Comparison of ENCODE assay signal across 16 cellular contexts in the genomic region with DNA sequence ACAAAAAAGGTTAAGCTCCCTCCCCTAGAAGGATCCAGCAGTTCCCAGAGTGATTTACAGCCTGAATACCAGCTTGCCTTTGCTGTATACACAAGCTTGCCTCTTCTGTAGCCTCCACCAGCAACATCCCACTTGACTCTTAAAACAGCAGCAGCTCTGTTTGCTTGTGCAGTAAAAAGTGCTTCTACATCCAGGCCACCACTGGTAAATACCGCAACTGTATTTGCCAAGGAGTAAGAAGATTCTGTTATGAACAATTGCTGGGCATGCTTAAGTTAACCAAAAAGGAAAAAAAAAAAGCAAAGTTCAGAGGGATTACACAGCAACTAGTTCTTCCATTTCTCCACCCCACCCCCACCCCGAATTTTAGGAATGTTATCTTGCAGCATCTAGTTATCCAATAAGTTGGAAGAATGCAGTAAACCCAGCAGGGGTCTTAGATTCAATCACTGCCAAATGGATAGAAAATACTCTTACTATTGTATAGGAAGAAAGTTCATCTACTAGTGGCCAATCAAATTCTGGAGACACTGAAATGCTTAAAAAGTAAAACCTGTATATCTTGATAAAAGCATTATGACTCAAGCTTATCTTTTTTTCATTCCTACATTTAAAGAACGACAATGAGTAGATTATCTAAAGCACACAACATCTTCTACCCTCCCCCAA. TPM values are rescaled to one million over a fixed set of nuclear protein-coding genes. Genes with fewer than 3 reads are reported as not detected.
DNase-seq lines count a peak whose midpoint lies in the region; ATAC-seq and TF ChIP-seq lines count a peak whose summit lies in the region.
"Had no signal": no experiment of that assay in that cellular context is flagged by ENCODE, and none has a peak within 500 bp of the region (broad histone marks: within the 10 kb centered on the region; RNA-seq: fewer than 3 reads in every experiment).

No MANE protein-coding gene starts in this region.

- H3K4me1 Mint-ChIP-seq in GM23338 = peaks cover 64% of the 10 kb centered on the region
- H3K4me1 Mint-ChIP-seq in neural crest cell = peaks cover 56% of the 10 kb centered on the region
- H3K4me1 Mint-ChIP-seq in CD4-positive, alpha-beta memory T cell = peaks cover 1 to 16% (median 6%) of the 10 kb centered on the region in 4 donors

- H3F3A ChIP-seq in GM23338 (replicated peaks; ENCODE audit: low read depth) (peaks cover 6% of the 10 kb centered on the region), GM23248 (ENCODE audit: insufficient read depth) (no peaks in the 10 kb centered on the region)

- H3K36me3 ChIP-seq in GM23338 (ENCODE audit: insufficient read depth) (no peaks in the 10 kb centered on the region), ectodermal cell (ENCODE audit: control insufficient read depth, insufficient read depth, low read length) (peaks cover 8% of the 10 kb centered on the region), GM23248 (ENCODE audit: low read depth) (no peaks in the 10 kb centered on the region)
- H3K36me3 ChIP-seq in CD4-positive, alpha-beta memory T cell (ENCODE audit: insufficient read depth, low read length) = no peaks in the 10 kb centered on the region
- H3K36me3 ChIP-seq: neutrophil had no signal

- TF ChIP-seq CTCF in GM23338 (conservative IDR thresholded peaks at IDR 0.05; ENCODE audit: low read depth in 2 of 2) (no peak), neural crest cell (conservative IDR thresholded peaks at IDR 0.05) (no peak)

- no peak overlapping the region for H2AFZ ChIP-seq in GM23338
- no peak overlapping the region for H2AFZ ChIP-seq in GM23248

- H3K36me3 Mint-ChIP-seq in GM23338 (ENCODE audit: low read depth) (peaks cover 49% of the 10 kb centered on the region), neural crest cell (ENCODE audit: low read depth) (peaks cover 5% of the 10 kb centered on the region)
- H3K36me3 Mint-ChIP-seq in CD4-positive, alpha-beta memory T cell = no peaks in the 10 kb centered on the region

- no peaks in the 10 kb centered on the region for H3K9me2 ChIP-seq in GM23338 (ENCODE audit: insufficient read depth)
- no peaks in the 10 kb centered on the region for H3K9me2 ChIP-seq in GM23248 (ENCODE audit: insufficient read depth)

- H3K4me1 ChIP-seq in GM23338 (ENCODE audit: insufficient read depth) = peaks cover 42% of the 10 kb centered on the region
- peaks cover 26% of the 10 kb centered on the region for H3K4me1 ChIP-seq in ectodermal cell (ENCODE audit: control insufficient read depth, insufficient read depth, low read length)
- H3K4me1 ChIP-seq in CD4-positive, alpha-beta memory T cell (ENCODE audit: insufficient read depth, low read length) = peaks cover 6% of the 10 kb centered on the region
- no peaks in the 10 kb centered on the region for H3K4me1 ChIP-seq in GM23248 (ENCODE audit: insufficient read depth)

- H3K9ac ChIP-seq in GM23248 = no peak overlapping the region

- H3K27me3 ChIP-seq in GM23338 (ENCODE audit: insufficient read depth) (no peaks in the 10 kb centered on the region), ectodermal cell (ENCODE audit: control insufficient read depth, insufficient read depth, low read length, poor library complexity, severe bottlenecking) (no peaks in the 10 kb centered on the region), GM23248 (replicated peaks; ENCODE audit: insufficient read depth) (peaks cover 36% of the 10 kb centered on the region)
- peaks cover 9% of the 10 kb centered on the region for H3K27me3 ChIP-seq in CD4-positive, alpha-beta memory T cell (ENCODE audit: insufficient read depth, low read length)

- intact Hi-C loops in CD4-positive, alpha-beta memory T cell (cut with micrococcal nuclease) = no loop called here

- no peaks in the 10 kb centered on the region for H3K9me3 ChIP-seq in ectodermal cell (ENCODE audit: control insufficient read depth, low read length)
- H3K9me3 ChIP-seq in CD4-positive, alpha-beta memory T cell (ENCODE audit: control insufficient read depth in 1 of 2, low read length in 2 of 2) = no peaks in the 10 kb centered on the region
- H3K9me3 ChIP-seq in GM23248 (ENCODE audit: low read depth) = no peaks in the 10 kb centered on the region
- H3K9me3 ChIP-seq: neutrophil had no signal

- 13 to 25% methylated on average over 2 of the region's 3 CpGs for WGBS in ectodermal cell, 2 experiments
- whole genome bisulfite sequencing in GM23248 (ENCODE audit: low coverage in 1 of 2, low lambda C conversion rate in 2 of 2, missing lambda C conversion rate in 2 of 2), 2 experiments = 52 to 58% methylated on average over 3 of the region's 3 CpGs

- peak; percentile 85 for DNase-seq in GM23338 (ENCODE audit: low spot score)
- peak; percentile 32 for DNase-seq in NCI-H510A (lab: John Stamatoyannopoulos, UW)
- DNase-seq in neural crest cell (ENCODE audit: low read depth, low spot score) = no peak
- DNase-seq in CD4-positive, alpha-beta memory T cell = no peak
- DNase-seq in 8988T = no peak
- no peak for DNase-seq in GM23248
- no peak for DNase-seq in NCI-H1048 (lab: John Stamatoyannopoulos, UW)
- DNase-seq: activated CD4-positive, alpha-beta T cell treated with anti-CD3 and anti-CD28 coated beads for 48 hours; anterior cingulate cortex; effector CD8-positive, alpha-beta T cell; KG1; NCI-H2029 treated with DMSO at 0.1 percent for 48 hours; T-helper 1 cell had no signal

- peak overlapping the region; percentile 97 for H3K27ac ChIP-seq in GM23338 (ENCODE audit: low read depth)
- peak overlapping the region; percentile 75 for H3K27ac ChIP-seq in ectodermal cell (ENCODE audit: insufficient read depth, low read depth, low read length, poor library complexity, severe bottlenecking)
- H3K27ac ChIP-seq in CD4-positive, alpha-beta memory T cell (ENCODE audit: low read depth, low read length) = no peak overlapping the region
- no peak overlapping the region for H3K27ac ChIP-seq in GM23248
- H3K27ac ChIP-seq: neutrophil had no signal

- CTCF ChIA-PET in CD4-positive, alpha-beta memory T cell (lab: Charles Lee; ENCODE audit: partially characterized antibody) = interaction anchor here (1.9 kb wide), 1 partner anchor 285 kb away, joined by 6 read pairs; no protein-coding TSS in a partner anchor

- H4K20me1 ChIP-seq in GM23338 (replicated peaks; ENCODE audit: insufficient read depth) (peaks cover 41% of the 10 kb centered on the region), GM23248 (ENCODE audit: insufficient read depth) (no peaks in the 10 kb centered on the region)

- no peak for ATAC-seq in GM23338
- ATAC-seq: left lobe of liver had no signal

- H3K79me2 ChIP-seq in GM23338 (replicated peaks; ENCODE audit: insufficient read depth) (peaks cover 93% of the 10 kb centered on the region), GM23248 (ENCODE audit: insufficient read depth) (no peaks in the 10 kb centered on the region)

- H3K9me3 Mint-ChIP-seq in GM23338 (no peaks in the 10 kb centered on the region), neural crest cell (no peaks in the 10 kb centered on the region)
- H3K9me3 Mint-ChIP-seq in CD4-positive, alpha-beta memory T cell = no peaks in the 10 kb centered on the region

- POLR2A ChIA-PET in CD4-positive, alpha-beta memory T cell (lab: Charles Lee; ENCODE audit: partially characterized antibody) = no interaction called here

- in situ Hi-C loops in GM23248 (cut with MboI) = loop anchor here (25.0 kb wide), 1 partner anchor 810 kb away; no protein-coding TSS in a partner anchor

- peaks cover 30% of the 10 kb centered on the region for H3K27me3 Mint-ChIP-seq in GM23338 (ENCODE audit: insufficient read depth, low read depth, poor library complexity)
- peaks cover 3% of the 10 kb centered on the region for H3K27me3 Mint-ChIP-seq in neural crest cell (ENCODE audit: low read depth)
- H3K27me3 Mint-ChIP-seq in CD4-positive, alpha-beta memory T cell = peaks cover 40 to 45% of the 10 kb centered on the region in 2 donors

- H3K4me2 ChIP-seq in GM23338 (peak overlapping the region; percentile 80), GM23248 (ENCODE audit: unreplicated experiment) (no peak overlapping the region)

- H3K4me3 ChIP-seq in GM23338 = peak overlapping the region; percentile 76
- H3K4me3 ChIP-seq in ectodermal cell (ENCODE audit: insufficient read depth, low read depth, low read length) = peak overlapping the region; percentile 87
- H3K4me3 ChIP-seq in CD4-positive, alpha-beta memory T cell (ENCODE audit: low read length in 2 of 2) = no peak overlapping the region
- H3K4me3 ChIP-seq in GM23248 = no peak overlapping the region

- H3K4me3 Mint-ChIP-seq in GM23338 (peak overlapping the region; percentile 97), neural crest cell (peak overlapping the region; percentile 87)
- H3K4me3 Mint-ChIP-seq in CD4-positive, alpha-beta memory T cell = no peak overlapping the region

- H3K27ac Mint-ChIP-seq in GM23338 (peak overlapping the region; percentile 86), neural crest cell (ENCODE audit: unreplicated experiment) (no peak overlapping the region)
- no peak overlapping the region for H3K27ac Mint-ChIP-seq in CD4-positive, alpha-beta memory T cell

TF ChIP-seq in GM23338, 12 proteins besides CTCF, POLR2A, EP300 and RAD21:
- TF ChIP-seq POLR2AphosphoS5 (IDR thresholded peaks at IDR 0.05; ENCODE audit: low read depth) (0 out of 2 replicates have a peak, but pooled peaks have one; percentile 13), ZNF114 (CRISPR knock-in tag; IDR thresholded peaks at IDR 0.05) (no peak)

RNA-seq across cellular contexts. Expression of a gene that starts 4.8 kb away (rescaled TPM):
- total RNA-seq in GM23338 (2014; rRNA removed; shearing (Covaris generic)) = 218 and 227 TPM in 2 replicates
- polyA plus RNA-seq in GM23338 (2016; fragmentation: Nextera tagmentation; extraction: Ambion mirVana) = 122 and 123 TPM in 2 replicates
- 187 TPM for polyA plus RNA-seq in ectodermal cell (2013, experiment 1 of 4)
- polyA plus RNA-seq in ectodermal cell (2013, experiment 2 of 4) = 226 TPM
- 140 TPM for polyA plus RNA-seq in ectodermal cell (2013, experiment 3 of 4)
- 140 TPM for polyA plus RNA-seq in ectodermal cell (2013, experiment 4 of 4)
- total RNA-seq in neural crest cell = 90.7 and 91.1 TPM in 2 replicates
- total RNA-seq in CD4-positive, alpha-beta memory T cell = under 1 TPM in 1 of 2 experiments, not detected in 1; 0.08 TPM
- polyA plus RNA-seq in CD4-positive, alpha-beta memory T cell = not detected
- total RNA-seq in GM23248 (2014; rRNA removed; shearing (Covaris generic)) = not detected in 2 replicates
- not detected in 2 replicates for polyA plus RNA-seq in GM23248 (2016; fragmentation: Nextera tagmentation; extraction: Ambion mirVana)

RNA-seq across cellular contexts. Expression of a gene that starts 29.3 kb away (rescaled TPM):
- 4.3 and 5.9 TPM in 2 replicates for total RNA-seq in GM23338 (2014; rRNA removed; shearing (Covaris generic))
- polyA plus RNA-seq in GM23338 (2016; fragmentation: Nextera tagmentation; extraction: Ambion mirVana) (0.68 and 0.94 TPM in 2 replicates), GM23248 (2016; fragmentation: Nextera tagmentation; extraction: Ambion mirVana) (6.7 and 6.9 TPM in 2 replicates)
- polyA plus RNA-seq in ectodermal cell (2013, experiment 1 of 4) = 11.6 TPM
- 18.0 TPM for polyA plus RNA-seq in ectodermal cell (2013, experiment 2 of 4)
- 9.7 TPM for polyA plus RNA-seq in ectodermal cell (2013, experiment 3 of 4)
- 11.3 TPM for polyA plus RNA-seq in ectodermal cell (2013, experiment 4 of 4)
- total RNA-seq in neural crest cell = 38.9 and 39.0 TPM in 2 replicates
- 1 to 10 TPM in 1 of 2 experiments, under 1 TPM in 1; 0.47 to 1.0 TPM for total RNA-seq in CD4-positive, alpha-beta memory T cell
- polyA plus RNA-seq in CD4-positive, alpha-beta memory T cell = under 1 TPM; 0.14 to 0.18 TPM
- 14.2 and 15.9 TPM in 2 replicates for total RNA-seq in GM23248 (2014; rRNA removed; shearing (Covaris generic))

Comparison
In these comparisons a context has a peak if more than half of its experiments do, and no peak if none do; other contexts are left out.
1. DNase-seq: peak in GM23338 (single experiment) and NCI-H510A (single experiment); none in neural crest cell (single experiment), CD4-positive, alpha-beta memory T cell (0 of 5), 8988T (single experiment), GM23248 (single experiment) and NCI-H1048 (single experiment).
2. H3K27ac ChIP-seq: peak in GM23338 (single experiment) and ectodermal cell (single experiment); none in CD4-positive, alpha-beta memory T cell (single experiment) and GM23248 (single experiment).
3. H3K4me3 ChIP-seq: peak in GM23338 (single experiment) and ectodermal cell (single experiment); none in CD4-positive, alpha-beta memory T cell (0 of 2) and GM23248 (single experiment).
4. H3K4me3 Mint-ChIP-seq: peak in GM23338 (single experiment) and neural crest cell (single experiment); none in CD4-positive, alpha-beta memory T cell (0 of 8).
5. RNA of a gene that starts 4.8 kb away (total RNA-seq): 218 to 227 TPM in GM23338 and 90.7 to 91.1 TPM in neural crest cell; 0.08 TPM in CD4-positive, alpha-beta memory T cell and not detected in GM23248; every median in the first group is over 10 times any median in the second.